1 cellular context compared by ENCODE assay signal in the genomic region with DNA sequence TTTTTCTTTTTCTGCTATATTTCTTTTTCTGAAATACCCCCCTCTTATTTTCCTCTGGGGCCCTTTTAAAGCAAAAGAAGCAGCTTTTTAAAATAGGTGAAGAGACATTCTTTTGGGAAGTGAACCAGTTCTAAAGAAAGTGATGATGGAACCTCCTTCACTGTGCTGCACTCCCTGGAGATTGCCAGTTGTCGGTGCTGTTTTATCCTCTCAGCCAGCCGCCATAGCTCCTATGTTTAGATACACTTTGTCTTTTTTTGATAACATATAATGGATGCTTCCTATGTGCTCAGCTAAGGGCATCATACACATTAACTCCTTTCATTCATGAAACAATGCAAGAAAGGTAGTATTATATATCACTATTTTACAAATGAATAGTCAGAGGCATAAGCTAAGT.
TF ChIP-seq lines count a peak whose summit lies in the region.

No MANE protein-coding gene starts in this region.

TF ChIP-seq in GM23338, 12 proteins besides CTCF, POLR2A, EP300 and RAD21 (continued from another document):
- TF ChIP-seq, protein P1, sequence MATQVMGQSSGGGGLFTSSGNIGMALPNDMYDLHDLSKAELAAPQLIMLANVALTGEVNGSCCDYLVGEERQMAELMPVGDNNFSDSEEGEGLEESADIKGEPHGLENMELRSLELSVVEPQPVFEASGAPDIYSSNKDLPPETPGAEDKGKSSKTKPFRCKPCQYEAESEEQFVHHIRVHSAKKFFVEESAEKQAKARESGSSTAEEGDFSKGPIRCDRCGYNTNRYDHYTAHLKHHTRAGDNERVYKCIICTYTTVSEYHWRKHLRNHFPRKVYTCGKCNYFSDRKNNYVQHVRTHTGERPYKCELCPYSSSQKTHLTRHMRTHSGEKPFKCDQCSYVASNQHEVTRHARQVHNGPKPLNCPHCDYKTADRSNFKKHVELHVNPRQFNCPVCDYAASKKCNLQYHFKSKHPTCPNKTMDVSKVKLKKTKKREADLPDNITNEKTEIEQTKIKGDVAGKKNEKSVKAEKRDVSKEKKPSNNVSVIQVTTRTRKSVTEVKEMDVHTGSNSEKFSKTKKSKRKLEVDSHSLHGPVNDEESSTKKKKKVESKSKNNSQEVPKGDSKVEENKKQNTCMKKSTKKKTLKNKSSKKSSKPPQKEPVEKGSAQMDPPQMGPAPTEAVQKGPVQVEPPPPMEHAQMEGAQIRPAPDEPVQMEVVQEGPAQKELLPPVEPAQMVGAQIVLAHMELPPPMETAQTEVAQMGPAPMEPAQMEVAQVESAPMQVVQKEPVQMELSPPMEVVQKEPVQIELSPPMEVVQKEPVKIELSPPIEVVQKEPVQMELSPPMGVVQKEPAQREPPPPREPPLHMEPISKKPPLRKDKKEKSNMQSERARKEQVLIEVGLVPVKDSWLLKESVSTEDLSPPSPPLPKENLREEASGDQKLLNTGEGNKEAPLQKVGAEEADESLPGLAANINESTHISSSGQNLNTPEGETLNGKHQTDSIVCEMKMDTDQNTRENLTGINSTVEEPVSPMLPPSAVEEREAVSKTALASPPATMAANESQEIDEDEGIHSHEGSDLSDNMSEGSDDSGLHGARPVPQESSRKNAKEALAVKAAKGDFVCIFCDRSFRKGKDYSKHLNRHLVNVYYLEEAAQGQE (IDR thresholded peaks at IDR 0.05; ENCODE audit: unreplicated experiment): no peak
- no peak for TF ChIP-seq CREB1 (CRISPR knock-in tag; IDR thresholded peaks at IDR 0.05; ENCODE audit: low read depth)
- TF ChIP-seq EZH2 (IDR thresholded peaks at IDR 0.05; ENCODE audit: low read depth, unreplicated experiment): no peak
- TF ChIP-seq, protein P2, sequence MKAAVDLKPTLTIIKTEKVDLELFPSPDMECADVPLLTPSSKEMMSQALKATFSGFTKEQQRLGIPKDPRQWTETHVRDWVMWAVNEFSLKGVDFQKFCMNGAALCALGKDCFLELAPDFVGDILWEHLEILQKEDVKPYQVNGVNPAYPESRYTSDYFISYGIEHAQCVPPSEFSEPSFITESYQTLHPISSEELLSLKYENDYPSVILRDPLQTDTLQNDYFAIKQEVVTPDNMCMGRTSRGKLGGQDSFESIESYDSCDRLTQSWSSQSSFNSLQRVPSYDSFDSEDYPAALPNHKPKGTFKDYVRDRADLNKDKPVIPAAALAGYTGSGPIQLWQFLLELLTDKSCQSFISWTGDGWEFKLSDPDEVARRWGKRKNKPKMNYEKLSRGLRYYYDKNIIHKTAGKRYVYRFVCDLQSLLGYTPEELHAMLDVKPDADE (IDR thresholded peaks at IDR 0.05): no peak
- no peak for TF ChIP-seq ZNF331 (CRISPR knock-in tag; IDR thresholded peaks at IDR 0.05; ENCODE audit: low read depth)
- no peak for TF ChIP-seq ZNF114 (CRISPR knock-in tag; IDR thresholded peaks at IDR 0.05)
